11 cellular contexts compared by ENCODE assay signal in genomic region chr9:17793713-17794622, GRCh38.
DNase-seq lines count a peak whose midpoint lies in the region; ATAC-seq and TF ChIP-seq lines count a peak whose summit lies in the region.
"Had no signal": no experiment of that assay in that cellular context is flagged by ENCODE, and none has a peak within 500 bp of the region (broad histone marks: within the 10 kb centered on the region; RNA-seq: fewer than 3 reads in every experiment).

No MANE protein-coding gene starts in this region.

- H3K4me1 Mint-ChIP-seq in WTC11 = no peaks in the 10 kb centered on the region
- H3K4me1 Mint-ChIP-seq in activated T-cell treated with anti-CD3 and anti-CD28 coated beads, Interleukin-2, amount 50 U/mL, for 72 hours (ENCODE audit: low read depth) = no peaks in the 10 kb centered on the region

- no peaks in the 10 kb centered on the region for H3K9me2 ChIP-seq in DOHH2 (replicated peaks; ENCODE audit: control insufficient read depth, low read length)

- DNase-seq in HT-29 (ENCODE audit: low spot score) = peak; percentile 55
- no peak for DNase-seq in WTC11 (ENCODE audit: low spot score)
- DNase-seq in mucosa of descending colon = peak in 2 of 3 donors; percentile 32 to 36
- no peak for DNase-seq in NOMO-1 (lab: John Stamatoyannopoulos, UW; ENCODE audit: unreplicated experiment in 2 of 2)
- no peak for DNase-seq in activated T-cell treated with anti-CD3 and anti-CD28 coated beads, Interleukin-2, amount 50 U/mL, for 72 hours
- no peak for DNase-seq in NCI-H2029 treated with DMSO at 0.1 percent for 48 hours (lab: John Stamatoyannopoulos, UW)
- no peak for DNase-seq in NCI-H1436 (lab: John Stamatoyannopoulos, UW)
- DNase-seq: kidney, NCI-H748 treated with DMSO at 0.1 percent for 48 hours had no signal

- H3K27me3 Mint-ChIP-seq in WTC11 (ENCODE audit: low read depth) = no peaks in the 10 kb centered on the region
- H3K27me3 Mint-ChIP-seq in activated T-cell treated with anti-CD3 and anti-CD28 coated beads, Interleukin-2, amount 50 U/mL, for 72 hours (ENCODE audit: low read depth) = no peaks in the 10 kb centered on the region

- no peaks in the 10 kb centered on the region for H3K9me3 Mint-ChIP-seq in WTC11
- peaks cover 0 to 2% of the 10 kb centered on the region in 2 donors for H3K9me3 Mint-ChIP-seq in activated T-cell treated with anti-CD3 and anti-CD28 coated beads, Interleukin-2, amount 50 U/mL, for 72 hours

- H3K27ac ChIP-seq in DOHH2 (ENCODE audit: low read depth, low read length) = no peak overlapping the region
- H3K27ac ChIP-seq: skin epidermis had no signal

- H3K27me3 ChIP-seq in DOHH2 (ENCODE audit: control insufficient read depth, low read length) = no peaks in the 10 kb centered on the region

- H3K4me1 ChIP-seq in DOHH2 (ENCODE audit: control insufficient read depth, low read length) (no peaks in the 10 kb centered on the region), mucosa of descending colon (ENCODE audit: low read depth) (no peaks in the 10 kb centered on the region)

- no peaks in the 10 kb centered on the region for H3K79me2 ChIP-seq in DOHH2 (ENCODE audit: control insufficient read depth, low read length)

- no peaks in the 10 kb centered on the region for H3F3A ChIP-seq in DOHH2 (ENCODE audit: control insufficient read depth, insufficient read depth)

- H3K36me3 Mint-ChIP-seq in WTC11 = no peaks in the 10 kb centered on the region
- H3K36me3 Mint-ChIP-seq in activated T-cell treated with anti-CD3 and anti-CD28 coated beads, Interleukin-2, amount 50 U/mL, for 72 hours (ENCODE audit: insufficient read depth in 2 of 2) = no peaks in the 10 kb centered on the region

- no peak overlapping the region for H3K27ac Mint-ChIP-seq in WTC11
- no peak overlapping the region for H3K27ac Mint-ChIP-seq in activated T-cell treated with anti-CD3 and anti-CD28 coated beads, Interleukin-2, amount 50 U/mL, for 72 hours

- H4K20me1 ChIP-seq in DOHH2 (ENCODE audit: control insufficient read depth, insufficient read depth, low read depth, low read length) = no peaks in the 10 kb centered on the region

- CTCF ChIA-PET in WTC11 (lab: Charles Lee) = interaction anchor here (0.5 to 1.6 kb wide), 6 partner anchors 9 to 1215 kb away, joined by 3 to 5 read pairs (median 4); no protein-coding TSS in a partner anchor

- H3K36me3 ChIP-seq in DOHH2 (ENCODE audit: control insufficient read depth, low read length) = no peaks in the 10 kb centered on the region
- H3K36me3 ChIP-seq in mucosa of descending colon (ENCODE audit: low read depth) = no peaks in the 10 kb centered on the region

- H3K9me3 ChIP-seq in DOHH2 (ENCODE audit: control insufficient read depth, insufficient read depth, low read length) = no peaks in the 10 kb centered on the region
- no peaks in the 10 kb centered on the region for H3K9me3 ChIP-seq in mucosa of descending colon

- intact Hi-C loops in mucosa of descending colon (cut with DNase I, micrococcal nuclease) = no loop called here

- ATAC-seq in WTC11 (peak; percentile 48; the same call in 1 of the 2 replicates), mucosa of descending colon (peak; percentile 48)
- no peak for ATAC-seq in activated T-cell treated with anti-CD3 and anti-CD28 coated beads, Interleukin-2, amount 50 U/mL, for 72 hours (replicated peaks in 1 of 2)

- H3K4me3 Mint-ChIP-seq in WTC11 = no peak overlapping the region
- no peak overlapping the region for H3K4me3 Mint-ChIP-seq in activated T-cell treated with anti-CD3 and anti-CD28 coated beads, Interleukin-2, amount 50 U/mL, for 72 hours

- H3K4me3 ChIP-seq in DOHH2 (ENCODE audit: low read length) = no peak overlapping the region
- H3K4me3 ChIP-seq in mucosa of descending colon = no peak overlapping the region
- H3K4me3 ChIP-seq: skin epidermis had no signal

- TF ChIP-seq CTCF in DOHH2 (IDR thresholded peaks at IDR 0.05; ENCODE audit: low read depth, low read length, poor library complexity, severe bottlenecking) = peak; percentile 41
- TF ChIP-seq CTCF in WTC11 (IDR thresholded peaks at IDR 0.05) = no peak
- no peak for TF ChIP-seq CTCF in mucosa of descending colon (IDR thresholded peaks at IDR 0.05)

- no peak overlapping the region for H3K4me2 ChIP-seq in DOHH2 (ENCODE audit: low read length)

- POLR2A ChIA-PET in WTC11 (lab: Charles Lee) = no interaction called here

TF ChIP-seq in WTC11, 78 proteins besides CTCF, POLR2A, EP300 and RAD21 (continues in another document):
- TF ChIP-seq ZNF512 (CRISPR knock-in tag; IDR thresholded peaks at IDR 0.05; ENCODE audit: borderline replicate concordance) = no peak
- TF ChIP-seq ZNF232 (CRISPR knock-in tag; IDR thresholded peaks at IDR 0.05) = no peak
- TF ChIP-seq KAT7 (CRISPR knock-in tag; IDR thresholded peaks at IDR 0.05; ENCODE audit: borderline replicate concordance) = no peak
- TF ChIP-seq ZNF138 (CRISPR knock-in tag; conservative IDR thresholded peaks at IDR 0.05) = no peak
- TF ChIP-seq NFYB (CRISPR knock-in tag; conservative IDR thresholded peaks at IDR 0.05; ENCODE audit: low read depth) = no peak
- TF ChIP-seq AR (CRISPR knock-in tag; IDR thresholded peaks at IDR 0.05) = no peak
- TF ChIP-seq PRDM15 (CRISPR knock-in tag; IDR thresholded peaks at IDR 0.05) = no peak
- TF ChIP-seq USF2 (CRISPR knock-in tag; IDR thresholded peaks at IDR 0.05) = no peak
- TF ChIP-seq EMX1 (CRISPR knock-in tag; IDR thresholded peaks at IDR 0.05) = no peak

Comparison
In these comparisons a context has a peak if more than half of its experiments do, and no peak if none do; other contexts are left out.
1. DNase-seq: peak in HT-29 (single experiment) and mucosa of descending colon (2 of 3); none in WTC11 (single experiment), NOMO-1 (0 of 2), activated T-cell treated with anti-CD3 and anti-CD28 coated beads, Interleukin-2, amount 50 U/mL, for 72 hours (0 of 2), NCI-H2029 treated with DMSO at 0.1 percent for 48 hours (single experiment) and NCI-H1436 (single experiment).
2. ATAC-seq: peak in WTC11 (single experiment) and mucosa of descending colon (single experiment); none in activated T-cell treated with anti-CD3 and anti-CD28 coated beads, Interleukin-2, amount 50 U/mL, for 72 hours (0 of 2).